Comparison of ENCODE assay signal across 2 cellular contexts in genomic region chr6:37150314-37150713, GRCh38.
TF ChIP-seq lines count a peak whose summit lies in the region.

No MANE protein-coding gene starts in this region.

TF ChIP-seq in GM23338, 12 proteins besides CTCF, POLR2A, EP300 and RAD21 (continued from another document):
- TF ChIP-seq STAT1 (IDR thresholded peaks at IDR 0.05; ENCODE audit: unreplicated experiment) (no peak), ZNF462 (CRISPR knock-in tag; IDR thresholded peaks at IDR 0.05) (no peak), ETS1 (IDR thresholded peaks at IDR 0.05) (no peak)

TF ChIP-seq in GM12878, 131 proteins besides CTCF, POLR2A, EP300 and RAD21:
- TF ChIP-seq CEBPB (IDR thresholded peaks at IDR 0.05; ENCODE audit: borderline replicate concordance in 1 of 2, low read depth in 2 of 2, low read length in 2 of 2): peak in 1 of 2 experiments; percentile 19; a peak in 1 of 4 replicates
- no peak for TF ChIP-seq TCF3 (IDR thresholded peaks at IDR 0.05; ENCODE audit: borderline replicate concordance, insufficient read depth, low read depth, low read length)
- peak; percentile 55; the same call in 1 of the 2 replicates for TF ChIP-seq RUNX3 (IDR thresholded peaks at IDR 0.05; ENCODE audit: low read length)
